In the genomic region with DNA sequence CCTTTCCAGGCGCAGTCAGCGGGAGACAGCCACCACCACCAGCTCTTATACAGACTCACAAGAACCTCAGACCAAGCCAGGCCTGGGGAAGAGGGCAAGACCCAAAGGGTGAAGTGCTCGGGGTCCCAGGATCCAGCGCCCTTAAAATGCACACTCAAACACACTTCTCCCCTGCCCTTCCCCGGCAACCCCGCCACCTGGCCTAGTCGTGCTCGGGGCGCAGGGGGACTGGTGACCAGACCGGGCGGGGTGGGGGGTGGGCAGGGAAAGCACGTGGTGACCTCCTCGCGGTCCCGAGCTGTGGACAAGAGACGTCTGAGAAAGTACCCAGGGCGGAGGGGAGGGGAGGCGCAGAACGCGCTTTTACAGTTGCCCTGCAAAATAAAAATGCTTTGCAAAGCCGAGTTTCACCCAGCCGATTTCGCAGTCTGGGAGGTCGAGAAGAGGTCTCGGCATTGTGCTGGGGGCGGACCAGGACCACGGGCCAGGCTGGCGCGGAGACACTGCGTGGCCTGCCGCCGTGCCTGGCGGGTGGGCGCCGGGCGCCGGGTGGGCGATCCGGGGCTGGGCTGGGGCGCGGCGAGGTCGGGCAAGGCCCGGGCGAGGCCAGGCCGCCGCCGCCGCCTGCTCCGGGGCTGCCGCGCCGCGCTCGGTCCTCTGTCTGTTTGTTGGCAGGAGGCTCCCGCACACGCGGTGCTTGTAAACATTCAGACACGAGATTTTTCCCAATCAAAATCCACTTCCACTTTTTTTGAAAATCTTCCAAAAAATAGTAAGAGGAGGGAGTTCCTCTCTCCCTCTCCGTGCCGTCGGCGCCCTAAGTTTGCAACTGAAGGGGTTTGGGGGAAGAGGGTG, we compare ENCODE assay signal across 9 cellular contexts. TPM values are rescaled to one million over a fixed set of nuclear protein-coding genes. Genes with fewer than 3 reads are reported as not detected.
DNase-seq lines count a peak whose midpoint lies in the region; ATAC-seq and TF ChIP-seq lines count a peak whose summit lies in the region.
"Had no signal": no experiment of that assay in that cellular context is flagged by ENCODE, and none has a peak within 500 bp of the region (broad histone marks: within the 10 kb centered on the region; RNA-seq: fewer than 3 reads in every experiment).

No MANE protein-coding gene starts in this region.

- BruUV-seq in Panc1 (replicated peaks; lab: Mats Ljungman, UMichigan) = no TSS peak

- H3K4me1 ChIP-seq in Panc1 (ENCODE audit: control insufficient read depth, insufficient read depth, low read length) (peaks cover 15% of the 10 kb centered on the region), mucosa of stomach (ENCODE audit: control insufficient read depth, insufficient read depth, low read length) (peaks cover 13% of the 10 kb centered on the region)

- peak overlapping the region; percentile 47 for H3K9ac ChIP-seq in mucosa of stomach (ENCODE audit: low read length)

- no peak for TF ChIP-seq CTCF in Panc1 (IDR thresholded peaks at IDR 0.05)
- no peak for TF ChIP-seq CTCF in dorsolateral prefrontal cortex (IDR thresholded peaks at IDR 0.05 in 54 of 56, conservative IDR thresholded peaks at IDR 0.05 in 2 of 56; ENCODE audit: low read depth in 1 of 56, partially characterized antibody in 56 of 56)

- 0 out of 2 replicates have a peak, but pooled peaks have one; percentile 22 for ATAC-seq in Panc1
- ATAC-seq in GM21723 (IDR thresholded peaks at IDR 0.05; ENCODE audit: unreplicated experiment) = no peak
- ATAC-seq in HG02840 (IDR thresholded peaks at IDR 0.05; ENCODE audit: low FRiP score, unreplicated experiment) = no peak

- peak overlapping the region; percentile 52 to 67; a peak in 3 of 4 replicates for H3K4me3 ChIP-seq in Panc1 (ENCODE audit: low read depth in 2 of 2, low read length in 2 of 2)
- peak overlapping the region; percentile 59 to 91 (median 77) for H3K4me3 ChIP-seq in dorsolateral prefrontal cortex
- H3K4me3 ChIP-seq in mucosa of stomach (ENCODE audit: low read length) = peak overlapping the region; percentile 31

- H3K27ac ChIP-seq in Panc1 (ENCODE audit: low read length) (no peak overlapping the region), dorsolateral prefrontal cortex (peak overlapping the region in 48 of 59 donors; percentile 13 to 90 (median 80))

- CTCF ChIA-PET in Panc1 (lab: Charles Lee) = no interaction called here

- no peaks in the 10 kb centered on the region; the same call in 1 of the 2 replicates for H3K36me3 ChIP-seq in Panc1 (ENCODE audit: control insufficient read depth, insufficient read depth, low read length)
- no peaks in the 10 kb centered on the region for H3K36me3 ChIP-seq in mucosa of stomach (ENCODE audit: control insufficient read depth, insufficient read depth, low read length)

- DNase-seq in stimulated activated CD4-positive, alpha-beta T cell treated with anti-CD3 and anti-CD28 coated beads, Interleukin-4, amount 100 ng/mL, for 1 hour = peak; percentile 18
- DNase-seq in stimulated activated CD4-positive, alpha-beta T cell treated with anti-CD3 and anti-CD28 coated beads, Interleukin-4, amount 100 ng/mL, for 24 hours = no peak
- DNase-seq in Panc1 (ENCODE audit: low read depth, low spot score) = no peak
- DNase-seq in dorsolateral prefrontal cortex = no peak
- no peak for DNase-seq in NCI-H774 (lab: John Stamatoyannopoulos, UW)
- DNase-seq: left cardiac atrium had no signal

- in situ Hi-C loops in Panc1 (cut with HindIII; ENCODE audit: low pct_unique_long_range_greater_than_20kb, low sequenced_read_pairs) = no loop called here

- POLR2A ChIA-PET in Panc1 (lab: Charles Lee) = no interaction called here

- intact Hi-C loops in Panc1 (cut with micrococcal nuclease; ENCODE audit: unreplicated experiment) (loop anchor here (10.0 kb wide), 1 partner anchor 1257 kb away; no protein-coding TSS in a partner anchor), dorsolateral prefrontal cortex (cut with DNase I) (loop anchor here (2.0 to 10.0 kb wide), 3 partner anchors 1249 to 1974 kb away; no protein-coding TSS in a partner anchor)

- peaks cover 40% of the 10 kb centered on the region for H3K27me3 ChIP-seq in Panc1 (ENCODE audit: control insufficient read depth, insufficient read depth, low read length)
- H3K27me3 ChIP-seq in dorsolateral prefrontal cortex = peaks cover 0 to 70% (median 12%) of the 10 kb centered on the region in 45 donors
- peaks cover 32% of the 10 kb centered on the region for H3K27me3 ChIP-seq in mucosa of stomach (ENCODE audit: control insufficient read depth, insufficient read depth, low read length)

- H3K9me3 ChIP-seq in Panc1 (ENCODE audit: control insufficient read depth, insufficient read depth, low read depth, low read length) = no peaks in the 10 kb centered on the region
- no peaks in the 10 kb centered on the region for H3K9me3 ChIP-seq in mucosa of stomach (ENCODE audit: control insufficient read depth, low read length)

RNA-seq across cellular contexts. Expression of a gene that starts 2.0 kb away (rescaled TPM):
- total RNA-seq in Panc1 (2021; ENCODE audit: unreplicated experiment) = 0.33 TPM
- polyA plus RNA-seq in Panc1 (2012; ENCODE audit: insufficient read length) = not detected
- total RNA-seq in dorsolateral prefrontal cortex = 100 to 1,000 TPM in 76 of 120 experiments, 10 to 100 TPM in 44; 33.4 to 157 (median 108) TPM

Comparison
In these comparisons a context has a peak if more than half of its experiments do, and no peak if none do; other contexts are left out.
1. RNA of a gene that starts 2.0 kb away (total RNA-seq): 33.4 to 157 TPM in dorsolateral prefrontal cortex; 0.33 TPM in Panc1 (single experiment); every median in the first group is over 10 times any median in the second.
2. Peak in every context shown above with its lines, with median percentiles within 50 percentile points of each other: H3K4me3 ChIP-seq.